ENCODE assay signal across 17 cellular contexts in genomic region chr2:21486445-21486844, GRCh38.
DNase-seq lines count a peak whose midpoint lies in the region; ATAC-seq and TF ChIP-seq lines count a peak whose summit lies in the region.
"Had no signal": no experiment of that assay in that cellular context is flagged by ENCODE, and none has a peak within 500 bp of the region (broad histone marks: within the 10 kb centered on the region; RNA-seq: fewer than 3 reads in every experiment).

No MANE protein-coding gene starts in this region.

- H3K27me3 Mint-ChIP-seq in activated CD8-positive, alpha-beta T cell treated with anti-CD3 and anti-CD28 coated beads for 36 hours, result no peaks in the 10 kb centered on the region

- DNase-seq in activated CD8-positive, alpha-beta T cell treated with anti-CD3 and anti-CD28 coated beads for 36 hours, result no peak
- no peak for DNase-seq in NCI-H187 (lab: John Stamatoyannopoulos, UW)
- DNase-seq in foreskin fibroblast, result no peak
- DNase-seq: BE2C; CD8-positive, alpha-beta T cell; COR-L47; DMS153; DMS79 treated with DMSO at 0.1 percent for 48 hours; EL; IMR-90; Kasumi-1; KBM-7 had no signal

- ATAC-seq in GM18858 (IDR thresholded peaks at IDR 0.05; ENCODE audit: unreplicated experiment) (peak; percentile 67), GM21529 (IDR thresholded peaks at IDR 0.05; ENCODE audit: unreplicated experiment) (peak; percentile 71), HG03432 (IDR thresholded peaks at IDR 0.05; ENCODE audit: unreplicated experiment) (peak; percentile 73), HG03175 (IDR thresholded peaks at IDR 0.05; ENCODE audit: unreplicated experiment) (no peak)
- no peak for ATAC-seq in activated CD8-positive, alpha-beta T cell treated with anti-CD3 and anti-CD28 coated beads for 36 hours
- ATAC-seq: CD8-positive, alpha-beta T cell had no signal

- no peaks in the 10 kb centered on the region for H3K36me3 Mint-ChIP-seq in activated CD8-positive, alpha-beta T cell treated with anti-CD3 and anti-CD28 coated beads for 36 hours (ENCODE audit: low read depth)
- H3K36me3 Mint-ChIP-seq: CD8-positive, alpha-beta T cell had no signal

- H3K9me3 Mint-ChIP-seq in activated CD8-positive, alpha-beta T cell treated with anti-CD3 and anti-CD28 coated beads for 36 hours, result no peaks in the 10 kb centered on the region

- TF ChIP-seq CTCF in activated CD8-positive, alpha-beta T cell treated with anti-CD3 and anti-CD28 coated beads for 36 hours (IDR thresholded peaks at IDR 0.05), result no peak
- no peak for TF ChIP-seq CTCF in foreskin fibroblast (IDR thresholded peaks at IDR 0.05; ENCODE audit: low read depth, low read length)

- H3K4me3 Mint-ChIP-seq in activated CD8-positive, alpha-beta T cell treated with anti-CD3 and anti-CD28 coated beads for 36 hours, result no peak overlapping the region
- H3K4me3 Mint-ChIP-seq: CD8-positive, alpha-beta T cell had no signal

- H3K4me1 Mint-ChIP-seq in activated CD8-positive, alpha-beta T cell treated with anti-CD3 and anti-CD28 coated beads for 36 hours (ENCODE audit: low read depth), result no peaks in the 10 kb centered on the region

- no peak overlapping the region for H3K27ac Mint-ChIP-seq in activated CD8-positive, alpha-beta T cell treated with anti-CD3 and anti-CD28 coated beads for 36 hours
- H3K27ac Mint-ChIP-seq: CD8-positive, alpha-beta T cell had no signal

- POLR2A ChIA-PET in activated CD8-positive, alpha-beta T cell treated with anti-CD3 and anti-CD28 coated beads for 36 hours (lab: Charles Lee), result no interaction called here

- intact Hi-C loops in activated CD8-positive, alpha-beta T cell treated with anti-CD3 and anti-CD28 coated beads for 36 hours (cut with micrococcal nuclease), result no loop called here

- CTCF ChIA-PET in activated CD8-positive, alpha-beta T cell treated with anti-CD3 and anti-CD28 coated beads for 36 hours (lab: Charles Lee), result no interaction called here

- no peak overlapping the region for H3K4me3 ChIP-seq in foreskin fibroblast (ENCODE audit: low read depth in 1 of 2, low read length in 2 of 2)
- H3K4me3 ChIP-seq: HAP-1 had no signal

Comparison
In these comparisons a context has a peak if more than half of its experiments do, and no peak if none do; other contexts are left out.
1. ATAC-seq: peak in GM18858 (single experiment), GM21529 (single experiment) and HG03432 (single experiment); none in activated CD8-positive, alpha-beta T cell treated with anti-CD3 and anti-CD28 coated beads for 36 hours (single experiment) and HG03175 (single experiment).